ENCODE assay signal across 37 cellular contexts in genomic region chr3:149239357-149239936, GRCh38. TPM values are rescaled to one million over a fixed set of nuclear protein-coding genes. Genes with fewer than 3 reads are reported as not detected.
"Had no signal": no experiment of that assay in that cellular context is flagged by ENCODE, and none has a peak within 500 bp of the region (broad histone marks: within the 10 kb centered on the region; RNA-seq: fewer than 3 reads in every experiment).

No MANE protein-coding gene starts in this region.

- H3K27ac ChIP-seq: ascending aorta, cardiac muscle cell, VCaP had no signal

- H3K4me3 ChIP-seq: ascending aorta, cardiac muscle cell had no signal

- H3K27ac Mint-ChIP-seq: activated CD4-positive, alpha-beta memory T cell treated with anti-CD3 and anti-CD28 coated beads, Interleukin-2, amount 10 ng/mL, durations not matched to agents 7 days and 5 days; activated CD4-positive, alpha-beta T cell treated with anti-CD3 and anti-CD28 coated beads for 36 hours; activated CD4-positive, alpha-beta T cell treated with anti-CD3 and anti-CD28 coated beads, Interleukin-2, amount 10 ng/mL, durations not matched to agents 7 days and 5 days; activated CD8-positive, alpha-beta memory T cell treated with anti-CD3 and anti-CD28 coated beads, Interleukin-2, amount 10 ng/mL, durations not matched to agents 7 days and 5 days; activated CD8-positive, alpha-beta T cell treated with anti-CD3 and anti-CD28 coated beads, Interleukin-2, amount 10 ng/mL, durations not matched to agents 7 days and 5 days; activated naive CD4-positive, alpha-beta T cell treated with anti-CD3 and anti-CD28 coated beads, Interleukin-2, amount 10 ng/mL, durations not matched to agents 7 days and 5 days; activated naive CD4-positive, alpha-beta T cell treated with anti-CD3 and anti-CD28 coated beads, Interleukin-2, amount 50 U/mL, for 24 hours; activated naive CD8-positive, alpha-beta T cell; activated naive CD8-positive, alpha-beta T cell treated with anti-CD3 and anti-CD28 coated beads, Interleukin-2, amount 10 ng/mL, durations not matched to agents 7 days and 5 days; activated naive CD8-positive, alpha-beta T cell treated with anti-CD3 and anti-CD28 coated beads, Interleukin-2, amount 50 U/mL, for 24 hours; activated T-cell treated with anti-CD3 and anti-CD28 coated beads, Interleukin-2, amount 50 U/mL, for 24 hours; activated T-helper 2 cell treated with anti-CD3 and anti-CD28 coated beads, Interferon-gamma antibody, Interleukin-2, Interleukin-4, amounts not matched to agents 10 μg/mL and 5 μg/mL and 100 μg/mL, durations not matched to agents 14 hours and 24 hours and 36 hours; brain; T-helper 1 cell treated with Interleukin-12 subunit alpha and Interleukin-12 subunit beta and Interleukin-4 antibody, amounts not matched to agents 30 μg/mL and 1 μg/mL, for 36 hours; T-helper 2 cell treated with Interferon-gamma antibody and Interleukin-4, amounts not matched to agents 5 μg/mL and 100 μg/mL, for 36 hours had no signal

- H3K9me3 ChIP-seq: ascending aorta had no signal

- H3K36me3 Mint-ChIP-seq: activated naive CD4-positive, alpha-beta T cell treated with anti-CD3 and anti-CD28 coated beads, Interleukin-2, amount 10 ng/mL, durations not matched to agents 7 days and 5 days; activated naive CD4-positive, alpha-beta T cell treated with anti-CD3 and anti-CD28 coated beads, Interleukin-2, amount 50 U/mL, for 24 hours; activated naive CD8-positive, alpha-beta T cell; brain had no signal

- H3K4me1 Mint-ChIP-seq: activated CD4-positive, alpha-beta memory T cell treated with anti-CD3 and anti-CD28 coated beads, Interleukin-2, amount 10 ng/mL, durations not matched to agents 7 days and 5 days; activated CD4-positive, alpha-beta T cell treated with anti-CD3 and anti-CD28 coated beads for 36 hours; activated naive CD4-positive, alpha-beta T cell treated with anti-CD3 and anti-CD28 coated beads, Interleukin-2, amount 10 ng/mL, durations not matched to agents 7 days and 5 days; activated naive CD4-positive, alpha-beta T cell treated with anti-CD3 and anti-CD28 coated beads, Interleukin-2, amount 50 U/mL, for 24 hours had no signal

- H3K9me3 Mint-ChIP-seq: activated CD4-positive, alpha-beta memory T cell treated with anti-CD3 and anti-CD28 coated beads, Interleukin-2, amount 10 ng/mL, durations not matched to agents 7 days and 5 days; activated CD4-positive, alpha-beta T cell treated with anti-CD3 and anti-CD28 coated beads, Interleukin-2, amount 10 ng/mL, durations not matched to agents 7 days and 5 days; activated naive CD4-positive, alpha-beta T cell treated with anti-CD3 and anti-CD28 coated beads, Interleukin-2, amount 10 ng/mL, durations not matched to agents 7 days and 5 days; activated naive CD4-positive, alpha-beta T cell treated with anti-CD3 and anti-CD28 coated beads, Interleukin-2, amount 50 U/mL, for 24 hours; activated naive CD8-positive, alpha-beta T cell treated with anti-CD3 and anti-CD28 coated beads, Interleukin-2, amount 50 U/mL, for 24 hours; activated T-cell treated with anti-CD3 and anti-CD28 coated beads, Interleukin-2, amount 50 U/mL, for 24 hours; activated T-helper 2 cell treated with anti-CD3 and anti-CD28 coated beads, Interferon-gamma antibody, Interleukin-2, Interleukin-4, amounts not matched to agents 10 μg/mL and 5 μg/mL and 100 μg/mL, durations not matched to agents 14 hours and 24 hours and 36 hours; T-helper 1 cell treated with Interleukin-12 subunit alpha and Interleukin-12 subunit beta and Interleukin-4 antibody, amounts not matched to agents 30 μg/mL and 1 μg/mL, for 36 hours; T-helper 2 cell treated with Interferon-gamma antibody and Interleukin-4, amounts not matched to agents 5 μg/mL and 100 μg/mL, for 36 hours had no signal

- DNase-seq: activated CD4-positive, alpha-beta memory T cell treated with anti-CD3 and anti-CD28 coated beads, Interleukin-2, amount 10 ng/mL, durations not matched to agents 7 days and 5 days; activated CD4-positive, alpha-beta T cell treated with anti-CD3 and anti-CD28 coated beads for 1 hour; activated CD4-positive, alpha-beta T cell treated with anti-CD3 and anti-CD28 coated beads for 36 hours; activated CD4-positive, alpha-beta T cell treated with anti-CD3 and anti-CD28 coated beads for 48 hours; activated CD4-positive, alpha-beta T cell treated with anti-CD3 and anti-CD28 coated beads, Interleukin-2, amount 10 ng/mL, durations not matched to agents 7 days and 5 days; activated CD4-positive, alpha-beta T cell treated with anti-CD3 and anti-CD28 coated beads, Interleukin-2, amount 50 U/mL, for 48 hours; activated CD4-positive, CD25-positive, alpha-beta regulatory T cell; activated CD8-positive, alpha-beta memory T cell treated with anti-CD3 and anti-CD28 coated beads for 24 hours; activated CD8-positive, alpha-beta memory T cell treated with anti-CD3 and anti-CD28 coated beads, Interleukin-2, amount 10 ng/mL, durations not matched to agents 7 days and 5 days; activated CD8-positive, alpha-beta memory T cell treated with anti-CD3 and anti-CD28 coated beads, Interleukin-2, amount 50 U/mL, for 48 hours; activated CD8-positive, alpha-beta T cell treated with anti-CD3 and anti-CD28 coated beads, Interleukin-2, amount 10 ng/mL, durations not matched to agents 7 days and 5 days; activated effector memory CD4-positive, alpha-beta T cell treated with Interleukin-2 at 50 U/mL for 16 hours; activated gamma-delta T cell; activated naive CD4-positive, alpha-beta T cell treated with anti-CD3 and anti-CD28 coated beads, Interleukin-2, amount 10 ng/mL, durations not matched to agents 7 days and 5 days; activated naive CD4-positive, alpha-beta T cell treated with Interleukin-2 at 50 U/mL for 16 hours; activated naive CD8-positive, alpha-beta T cell treated with anti-CD3 and anti-CD28 coated beads, Interleukin-2, amount 10 ng/mL, durations not matched to agents 7 days and 5 days; activated naive CD8-positive, alpha-beta T cell treated with anti-CD3 and anti-CD28 coated beads, Interleukin-2, amount 50 U/mL, for 24 hours; activated T-cell treated with anti-CD3 and anti-CD28 coated beads, Interleukin-2, amount 50 U/mL, for 24 hours; activated T-cell treated with anti-CD3 and anti-CD28 coated beads, Interleukin-2, amount 50 U/mL, for 48 hours; amygdala; anterior cingulate cortex; caudate nucleus; T-helper 2 cell; T-helper 9 cell had no signal

- FAIRE-seq: colon, TTC549 had no signal

- H3K27me3 ChIP-seq: ascending aorta, cardiac muscle cell had no signal

- ATAC-seq: activated CD4-positive, alpha-beta T cell treated with anti-CD3 and anti-CD28 coated beads for 36 hours; activated CD4-positive, CD25-positive, alpha-beta regulatory T cell treated with anti-CD3 and anti-CD28 coated beads, Interleukin-2, amount 50 U/mL, for 24 hours; activated CD8-positive, alpha-beta memory T cell treated with anti-CD3 and anti-CD28 coated beads, Interleukin-2, amount 10 ng/mL, durations not matched to agents 7 days and 5 days; activated CD8-positive, alpha-beta T cell treated with anti-CD3 and anti-CD28 coated beads, Interleukin-2, amount 10 ng/mL, durations not matched to agents 7 days and 5 days; activated naive CD8-positive, alpha-beta T cell treated with anti-CD3 and anti-CD28 coated beads, Interleukin-2, amount 50 U/mL, for 24 hours had no signal

- H3K4me3 Mint-ChIP-seq: activated CD4-positive, alpha-beta memory T cell treated with anti-CD3 and anti-CD28 coated beads, Interleukin-2, amount 10 ng/mL, durations not matched to agents 7 days and 5 days; activated CD4-positive, alpha-beta T cell treated with anti-CD3 and anti-CD28 coated beads for 36 hours; activated CD4-positive, alpha-beta T cell treated with anti-CD3 and anti-CD28 coated beads, Interleukin-2, amount 10 ng/mL, durations not matched to agents 7 days and 5 days; activated CD8-positive, alpha-beta memory T cell treated with anti-CD3 and anti-CD28 coated beads, Interleukin-2, amount 10 ng/mL, durations not matched to agents 7 days and 5 days; activated CD8-positive, alpha-beta T cell treated with anti-CD3 and anti-CD28 coated beads, Interleukin-2, amount 10 ng/mL, durations not matched to agents 7 days and 5 days; activated naive CD4-positive, alpha-beta T cell treated with anti-CD3 and anti-CD28 coated beads, Interleukin-2, amount 10 ng/mL, durations not matched to agents 7 days and 5 days; activated naive CD4-positive, alpha-beta T cell treated with anti-CD3 and anti-CD28 coated beads, Interleukin-2, amount 50 U/mL, for 24 hours; activated naive CD8-positive, alpha-beta T cell; activated naive CD8-positive, alpha-beta T cell treated with anti-CD3 and anti-CD28 coated beads, Interleukin-2, amount 10 ng/mL, durations not matched to agents 7 days and 5 days; activated naive CD8-positive, alpha-beta T cell treated with anti-CD3 and anti-CD28 coated beads, Interleukin-2, amount 50 U/mL, for 24 hours; activated T-cell treated with anti-CD3 and anti-CD28 coated beads, Interleukin-2, amount 50 U/mL, for 24 hours; brain; T-helper 1 cell treated with Interleukin-12 subunit alpha and Interleukin-12 subunit beta and Interleukin-4 antibody, amounts not matched to agents 30 μg/mL and 1 μg/mL, for 36 hours; T-helper 2 cell treated with Interferon-gamma antibody and Interleukin-4, amounts not matched to agents 5 μg/mL and 100 μg/mL, for 36 hours had no signal

- H3K36me3 ChIP-seq: ascending aorta, cardiac muscle cell had no signal

RNA-seq across cellular contexts. Expression of gene CP, which starts 17.8 kb away (rescaled TPM):
- total RNA-seq: activated CD4-positive, alpha-beta memory T cell treated with anti-CD3 and anti-CD28 coated beads, Interleukin-2, amount 10 ng/mL, durations not matched to agents 7 days and 5 days; activated CD4-positive, alpha-beta T cell treated with anti-CD3 and anti-CD28 coated beads for 36 hours; activated CD4-positive, alpha-beta T cell treated with anti-CD3 and anti-CD28 coated beads, Interleukin-2, amount 10 ng/mL, durations not matched to agents 7 days and 5 days; activated CD8-positive, alpha-beta memory T cell treated with anti-CD3 and anti-CD28 coated beads, Interleukin-2, amount 10 ng/mL, durations not matched to agents 7 days and 5 days; activated CD8-positive, alpha-beta T cell treated with anti-CD3 and anti-CD28 coated beads, Interleukin-2, amount 10 ng/mL, durations not matched to agents 7 days and 5 days; activated naive CD8-positive, alpha-beta T cell treated with anti-CD3 and anti-CD28 coated beads, Interleukin-2, amount 10 ng/mL, durations not matched to agents 7 days and 5 days; activated T-helper 2 cell treated with anti-CD3 and anti-CD28 coated beads, Interferon-gamma antibody, Interleukin-2, Interleukin-4, amounts not matched to agents 10 μg/mL and 5 μg/mL and 100 μg/mL, durations not matched to agents 14 hours and 24 hours and 36 hours; bronchial epithelial cell had no signal
- polyA plus RNA-seq: cardiac muscle cell had no signal
